In genomic region chr3:50805321-50805720, GRCh38 we compare ENCODE assay signal across 20 cellular contexts.
"Had no signal": no experiment of that assay in that cellular context is flagged by ENCODE, and none has a peak within 500 bp of the region (broad histone marks: within the 10 kb centered on the region; RNA-seq: fewer than 3 reads in every experiment).

No MANE protein-coding gene starts in this region.

- H3K4me3 ChIP-seq: MG63, Peyer's patch, SJCRH30 had no signal

- H3K9me3 ChIP-seq: MG63, SJCRH30 had no signal

- DNase-seq: Karpas-422, KG1, MG63, NCI-H1092, NCI-H1105 treated with DMSO at 0.1 percent for 48 hours, NCI-H1417 treated with DMSO at 0.1 percent for 48 hours, NCI-H146, NCI-H1694 treated with DMSO at 0.1 percent for 48 hours, NCI-H2029, NCI-H2081 treated with DMSO at 0.1 percent for 48 hours, NCI-H2171 treated with DMSO at 0.1 percent for 48 hours, NCI-H524, NCI-H69, NCI-H774, Peyer's patch, SHP77 treated with DMSO at 0.1 percent for 48 hours, SJCRH30 had no signal

- H3K36me3 ChIP-seq: MG63, Peyer's patch, SJCRH30 had no signal

- H3K4me1 ChIP-seq: Peyer's patch, SJCRH30 had no signal

- H3K27ac ChIP-seq: Peyer's patch, SJCRH30 had no signal

- ATAC-seq: PC-3, Right ventricle myocardium inferior, SK-N-SH treated with all-trans-retinoic acid at 6 μM for 48 hours had no signal

- H3K27me3 ChIP-seq: MG63, Peyer's patch, SJCRH30 had no signal
